1 cellular context compared by ENCODE assay signal in the genomic region with DNA sequence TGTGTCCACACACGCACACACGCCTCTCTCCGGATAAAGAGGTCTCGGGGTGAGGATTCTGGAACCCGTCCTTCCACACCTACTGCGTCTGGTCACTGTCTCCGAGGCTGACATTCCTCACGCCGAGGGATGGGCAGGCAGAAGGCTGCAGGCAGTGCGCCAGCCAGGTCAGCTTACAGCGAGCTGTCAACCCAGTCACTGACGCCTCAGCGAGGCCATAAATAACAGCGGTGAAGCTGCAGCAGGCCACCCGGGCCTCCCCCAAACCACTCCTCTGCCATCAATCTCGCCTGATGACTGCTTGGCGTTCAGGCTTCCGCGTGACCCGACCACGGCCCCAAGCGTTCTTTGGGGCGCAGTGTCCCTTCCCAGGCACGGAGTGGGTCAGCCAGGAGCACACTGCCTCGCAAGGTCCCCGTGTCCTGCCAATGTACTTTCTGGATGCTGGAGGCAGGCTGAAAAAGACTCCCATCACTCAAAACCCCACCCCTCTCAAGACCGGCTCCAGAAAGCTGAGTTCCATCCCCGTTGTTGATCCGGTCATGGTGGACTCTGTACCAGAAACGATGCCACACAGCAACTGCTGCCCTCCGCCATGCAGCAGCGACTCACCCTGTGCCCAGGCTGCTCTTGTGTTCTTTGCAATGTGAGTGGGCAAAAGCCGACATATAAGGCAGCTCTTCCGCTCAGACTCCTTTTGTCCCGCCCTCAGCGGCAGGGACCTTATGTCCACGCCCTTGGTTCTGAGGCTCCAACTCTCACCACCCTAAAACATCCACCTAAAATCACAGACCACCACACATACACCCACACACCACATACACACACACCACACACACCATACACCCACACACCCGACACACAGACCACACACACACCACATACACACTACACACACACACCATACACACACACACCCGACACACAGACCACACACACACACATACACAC.
A peak's percentile ranks its signal among the peaks of the same experiment; 100 is the strongest.
TF ChIP-seq lines count a peak whose summit lies in the region.

No MANE protein-coding gene starts in this region.

TF ChIP-seq in HEK293, 187 proteins besides CTCF, POLR2A, EP300 and RAD21 (continued from another document and continues in another):
- TF ChIP-seq, protein P1, sequence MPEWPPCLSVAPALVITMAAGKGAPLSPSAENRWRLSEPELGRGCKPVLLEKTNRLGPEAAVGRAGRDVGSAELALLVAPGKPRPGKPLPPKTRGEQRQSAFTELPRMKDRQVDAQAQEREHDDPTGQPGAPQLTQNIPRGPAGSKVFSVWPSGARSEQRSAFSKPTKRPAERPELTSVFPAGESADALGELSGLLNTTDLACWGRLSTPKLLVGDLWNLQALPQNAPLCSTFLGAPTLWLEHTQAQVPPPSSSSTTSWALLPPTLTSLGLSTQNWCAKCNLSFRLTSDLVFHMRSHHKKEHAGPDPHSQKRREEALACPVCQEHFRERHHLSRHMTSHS (tag by site-specific recombination; IDR thresholded peaks at IDR 0.05), result no peak
- no peak for TF ChIP-seq ZNF629 (tag by site-specific recombination; IDR thresholded peaks at IDR 0.05)
- TF ChIP-seq SP7 (tag by site-specific recombination; IDR thresholded peaks at IDR 0.05), result peak; percentile 38; the same call in 1 of the 2 replicates
- TF ChIP-seq ZNF341 (tag by site-specific recombination; IDR thresholded peaks at IDR 0.05; ENCODE audit: low read depth), result 0 out of 2 replicates have a peak, but pooled peaks have one; percentile 25
- TF ChIP-seq ZNF514 (tag by site-specific recombination; IDR thresholded peaks at IDR 0.05), result no peak
- TF ChIP-seq ZNF654 (tag by site-specific recombination; IDR thresholded peaks at IDR 0.05; ENCODE audit: low read depth), result no peak
- TF ChIP-seq ZNF335 (tag by site-specific recombination; conservative IDR thresholded peaks at IDR 0.05), result 0 out of 2 replicates have a peak, but pooled peaks have one; percentile 32
- no peak for TF ChIP-seq ZNF621 (tag by site-specific recombination; IDR thresholded peaks at IDR 0.05)
- TF ChIP-seq, protein P2, sequence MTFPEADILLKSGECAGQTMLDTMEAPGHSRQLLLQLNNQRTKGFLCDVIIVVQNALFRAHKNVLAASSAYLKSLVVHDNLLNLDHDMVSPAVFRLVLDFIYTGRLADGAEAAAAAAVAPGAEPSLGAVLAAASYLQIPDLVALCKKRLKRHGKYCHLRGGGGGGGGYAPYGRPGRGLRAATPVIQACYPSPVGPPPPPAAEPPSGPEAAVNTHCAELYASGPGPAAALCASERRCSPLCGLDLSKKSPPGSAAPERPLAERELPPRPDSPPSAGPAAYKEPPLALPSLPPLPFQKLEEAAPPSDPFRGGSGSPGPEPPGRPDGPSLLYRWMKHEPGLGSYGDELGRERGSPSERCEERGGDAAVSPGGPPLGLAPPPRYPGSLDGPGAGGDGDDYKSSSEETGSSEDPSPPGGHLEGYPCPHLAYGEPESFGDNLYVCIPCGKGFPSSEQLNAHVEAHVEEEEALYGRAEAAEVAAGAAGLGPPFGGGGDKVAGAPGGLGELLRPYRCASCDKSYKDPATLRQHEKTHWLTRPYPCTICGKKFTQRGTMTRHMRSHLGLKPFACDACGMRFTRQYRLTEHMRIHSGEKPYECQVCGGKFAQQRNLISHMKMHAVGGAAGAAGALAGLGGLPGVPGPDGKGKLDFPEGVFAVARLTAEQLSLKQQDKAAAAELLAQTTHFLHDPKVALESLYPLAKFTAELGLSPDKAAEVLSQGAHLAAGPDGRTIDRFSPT (tag by site-specific recombination; IDR thresholded peaks at IDR 0.05), result peak; percentile 38; the same call in 1 of the 2 replicates
- TF ChIP-seq ZBTB8A (tag by site-specific recombination; IDR thresholded peaks at IDR 0.05), result no peak
- no peak for TF ChIP-seq ZNF302 (tag by site-specific recombination; IDR thresholded peaks at IDR 0.05; ENCODE audit: low read depth)
- no peak for TF ChIP-seq ZNF23 (tag by site-specific recombination; IDR thresholded peaks at IDR 0.05; ENCODE audit: borderline replicate concordance)
- no peak for TF ChIP-seq KLF16 (tag by site-specific recombination; IDR thresholded peaks at IDR 0.05)
- peak; percentile 45; the same call in 1 of the 2 replicates for TF ChIP-seq SP2 (tag by site-specific recombination; IDR thresholded peaks at IDR 0.05)
- TF ChIP-seq ZFP3 (tag by site-specific recombination; IDR thresholded peaks at IDR 0.05; ENCODE audit: low read depth), result no peak
- TF ChIP-seq, protein P3, sequence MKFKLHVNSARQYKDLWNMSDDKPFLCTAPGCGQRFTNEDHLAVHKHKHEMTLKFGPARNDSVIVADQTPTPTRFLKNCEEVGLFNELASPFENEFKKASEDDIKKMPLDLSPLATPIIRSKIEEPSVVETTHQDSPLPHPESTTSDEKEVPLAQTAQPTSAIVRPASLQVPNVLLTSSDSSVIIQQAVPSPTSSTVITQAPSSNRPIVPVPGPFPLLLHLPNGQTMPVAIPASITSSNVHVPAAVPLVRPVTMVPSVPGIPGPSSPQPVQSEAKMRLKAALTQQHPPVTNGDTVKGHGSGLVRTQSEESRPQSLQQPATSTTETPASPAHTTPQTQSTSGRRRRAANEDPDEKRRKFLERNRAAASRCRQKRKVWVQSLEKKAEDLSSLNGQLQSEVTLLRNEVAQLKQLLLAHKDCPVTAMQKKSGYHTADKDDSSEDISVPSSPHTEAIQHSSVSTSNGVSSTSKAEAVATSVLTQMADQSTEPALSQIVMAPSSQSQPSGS (tag by site-specific recombination; IDR thresholded peaks at IDR 0.05; ENCODE audit: low read depth), result no peak
- TF ChIP-seq ZNF785 (tag by site-specific recombination; IDR thresholded peaks at IDR 0.05), result no peak
- TF ChIP-seq WT1 (tag by site-specific recombination; IDR thresholded peaks at IDR 0.05), result peak; percentile 33; the same call in 1 of the 2 replicates
- TF ChIP-seq ZNF157 (tag by site-specific recombination; IDR thresholded peaks at IDR 0.05), result no peak
- no peak for TF ChIP-seq ZSCAN16 (tag by site-specific recombination; IDR thresholded peaks at IDR 0.05)
- peak; percentile 76 for TF ChIP-seq ZFHX2 (tag by site-specific recombination; conservative IDR thresholded peaks at IDR 0.05)
- no peak for TF ChIP-seq ZBTB17 (tag by site-specific recombination; IDR thresholded peaks at IDR 0.05)
- TF ChIP-seq, protein P4, sequence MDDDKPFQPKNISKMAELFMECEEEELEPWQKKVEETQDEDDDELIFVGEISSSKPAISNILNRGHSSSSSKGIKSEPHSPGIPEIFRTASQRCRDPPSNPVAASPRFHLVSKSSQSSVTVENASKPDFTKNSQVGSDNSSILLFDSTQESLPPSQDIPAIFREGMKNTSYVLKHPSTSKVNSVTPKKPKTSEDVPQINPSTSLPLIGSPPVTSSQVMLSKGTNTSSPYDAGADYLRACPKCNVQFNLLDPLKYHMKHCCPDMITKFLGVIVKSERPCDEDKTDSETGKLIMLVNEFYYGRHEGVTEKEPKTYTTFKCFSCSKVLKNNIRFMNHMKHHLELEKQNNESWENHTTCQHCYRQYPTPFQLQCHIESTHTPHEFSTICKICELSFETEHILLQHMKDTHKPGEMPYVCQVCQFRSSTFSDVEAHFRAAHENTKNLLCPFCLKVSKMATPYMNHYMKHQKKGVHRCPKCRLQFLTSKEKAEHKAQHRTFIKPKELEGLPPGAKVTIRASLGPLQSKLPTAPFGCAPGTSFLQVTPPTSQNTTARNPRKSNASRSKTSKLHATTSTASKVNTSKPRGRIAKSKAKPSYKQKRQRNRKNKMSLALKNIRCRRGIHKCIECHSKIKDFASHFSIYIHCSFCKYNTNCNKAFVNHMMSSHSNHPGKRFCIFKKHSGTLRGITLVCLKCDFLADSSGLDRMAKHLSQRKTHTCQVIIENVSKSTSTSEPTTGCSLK (tag by site-specific recombination; IDR thresholded peaks at IDR 0.05), result no peak
- TF ChIP-seq, protein P5, sequence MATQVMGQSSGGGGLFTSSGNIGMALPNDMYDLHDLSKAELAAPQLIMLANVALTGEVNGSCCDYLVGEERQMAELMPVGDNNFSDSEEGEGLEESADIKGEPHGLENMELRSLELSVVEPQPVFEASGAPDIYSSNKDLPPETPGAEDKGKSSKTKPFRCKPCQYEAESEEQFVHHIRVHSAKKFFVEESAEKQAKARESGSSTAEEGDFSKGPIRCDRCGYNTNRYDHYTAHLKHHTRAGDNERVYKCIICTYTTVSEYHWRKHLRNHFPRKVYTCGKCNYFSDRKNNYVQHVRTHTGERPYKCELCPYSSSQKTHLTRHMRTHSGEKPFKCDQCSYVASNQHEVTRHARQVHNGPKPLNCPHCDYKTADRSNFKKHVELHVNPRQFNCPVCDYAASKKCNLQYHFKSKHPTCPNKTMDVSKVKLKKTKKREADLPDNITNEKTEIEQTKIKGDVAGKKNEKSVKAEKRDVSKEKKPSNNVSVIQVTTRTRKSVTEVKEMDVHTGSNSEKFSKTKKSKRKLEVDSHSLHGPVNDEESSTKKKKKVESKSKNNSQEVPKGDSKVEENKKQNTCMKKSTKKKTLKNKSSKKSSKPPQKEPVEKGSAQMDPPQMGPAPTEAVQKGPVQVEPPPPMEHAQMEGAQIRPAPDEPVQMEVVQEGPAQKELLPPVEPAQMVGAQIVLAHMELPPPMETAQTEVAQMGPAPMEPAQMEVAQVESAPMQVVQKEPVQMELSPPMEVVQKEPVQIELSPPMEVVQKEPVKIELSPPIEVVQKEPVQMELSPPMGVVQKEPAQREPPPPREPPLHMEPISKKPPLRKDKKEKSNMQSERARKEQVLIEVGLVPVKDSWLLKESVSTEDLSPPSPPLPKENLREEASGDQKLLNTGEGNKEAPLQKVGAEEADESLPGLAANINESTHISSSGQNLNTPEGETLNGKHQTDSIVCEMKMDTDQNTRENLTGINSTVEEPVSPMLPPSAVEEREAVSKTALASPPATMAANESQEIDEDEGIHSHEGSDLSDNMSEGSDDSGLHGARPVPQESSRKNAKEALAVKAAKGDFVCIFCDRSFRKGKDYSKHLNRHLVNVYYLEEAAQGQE (tag by site-specific recombination; IDR thresholded peaks at IDR 0.05), result no peak
- TF ChIP-seq ZNF48 (tag by site-specific recombination; IDR thresholded peaks at IDR 0.05), result no peak
- TF ChIP-seq ZNF184 (tag by site-specific recombination; IDR thresholded peaks at IDR 0.05), result no peak
- no peak for TF ChIP-seq ZNF561 (tag by site-specific recombination; IDR thresholded peaks at IDR 0.05; ENCODE audit: borderline replicate concordance)
- TF ChIP-seq MEIS1 (CRISPR knock-in tag; IDR thresholded peaks at IDR 0.05; ENCODE audit: borderline replicate concordance), result no peak
- TF ChIP-seq OSR2 (tag by site-specific recombination; IDR thresholded peaks at IDR 0.05), result no peak
- TF ChIP-seq ZBTB21 (tag by site-specific recombination; IDR thresholded peaks at IDR 0.05), result no peak
- TF ChIP-seq, protein P6, sequence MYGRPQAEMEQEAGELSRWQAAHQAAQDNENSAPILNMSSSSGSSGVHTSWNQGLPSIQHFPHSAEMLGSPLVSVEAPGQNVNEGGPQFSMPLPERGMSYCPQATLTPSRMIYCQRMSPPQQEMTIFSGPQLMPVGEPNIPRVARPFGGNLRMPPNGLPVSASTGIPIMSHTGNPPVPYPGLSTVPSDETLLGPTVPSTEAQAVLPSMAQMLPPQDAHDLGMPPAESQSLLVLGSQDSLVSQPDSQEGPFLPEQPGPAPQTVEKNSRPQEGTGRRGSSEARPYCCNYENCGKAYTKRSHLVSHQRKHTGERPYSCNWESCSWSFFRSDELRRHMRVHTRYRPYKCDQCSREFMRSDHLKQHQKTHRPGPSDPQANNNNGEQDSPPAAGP (tag by site-specific recombination; IDR thresholded peaks at IDR 0.05), result no peak
- TF ChIP-seq ZNF664 (tag by site-specific recombination; IDR thresholded peaks at IDR 0.05), result no peak
- TF ChIP-seq, protein P7, sequence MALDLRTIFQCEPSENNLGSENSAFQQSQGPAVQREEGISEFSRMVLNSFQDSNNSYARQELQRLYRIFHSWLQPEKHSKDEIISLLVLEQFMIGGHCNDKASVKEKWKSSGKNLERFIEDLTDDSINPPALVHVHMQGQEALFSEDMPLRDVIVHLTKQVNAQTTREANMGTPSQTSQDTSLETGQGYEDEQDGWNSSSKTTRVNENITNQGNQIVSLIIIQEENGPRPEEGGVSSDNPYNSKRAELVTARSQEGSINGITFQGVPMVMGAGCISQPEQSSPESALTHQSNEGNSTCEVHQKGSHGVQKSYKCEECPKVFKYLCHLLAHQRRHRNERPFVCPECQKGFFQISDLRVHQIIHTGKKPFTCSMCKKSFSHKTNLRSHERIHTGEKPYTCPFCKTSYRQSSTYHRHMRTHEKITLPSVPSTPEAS (tag by site-specific recombination; IDR thresholded peaks at IDR 0.05), result no peak
- no peak for TF ChIP-seq ZNF404 (tag by site-specific recombination; IDR thresholded peaks at IDR 0.05)
- TF ChIP-seq ZNF670 (tag by site-specific recombination; IDR thresholded peaks at IDR 0.05; ENCODE audit: low read depth), result no peak
- TF ChIP-seq HOXA7 (CRISPR knock-in tag; IDR thresholded peaks at IDR 0.05; ENCODE audit: borderline replicate concordance), result no peak
- TF ChIP-seq ZNF529 (tag by site-specific recombination; IDR thresholded peaks at IDR 0.05; ENCODE audit: insufficient replicate concordance), result no peak
- no peak for TF ChIP-seq SALL2 (tag by site-specific recombination; IDR thresholded peaks at IDR 0.05; ENCODE audit: borderline replicate concordance)
- no peak for TF ChIP-seq ZNF624 (tag by site-specific recombination; IDR thresholded peaks at IDR 0.05)
- TF ChIP-seq EGR2 (tag by site-specific recombination; IDR thresholded peaks at IDR 0.05; ENCODE audit: low read depth), result peak; percentile 66
- TF ChIP-seq, protein P8, sequence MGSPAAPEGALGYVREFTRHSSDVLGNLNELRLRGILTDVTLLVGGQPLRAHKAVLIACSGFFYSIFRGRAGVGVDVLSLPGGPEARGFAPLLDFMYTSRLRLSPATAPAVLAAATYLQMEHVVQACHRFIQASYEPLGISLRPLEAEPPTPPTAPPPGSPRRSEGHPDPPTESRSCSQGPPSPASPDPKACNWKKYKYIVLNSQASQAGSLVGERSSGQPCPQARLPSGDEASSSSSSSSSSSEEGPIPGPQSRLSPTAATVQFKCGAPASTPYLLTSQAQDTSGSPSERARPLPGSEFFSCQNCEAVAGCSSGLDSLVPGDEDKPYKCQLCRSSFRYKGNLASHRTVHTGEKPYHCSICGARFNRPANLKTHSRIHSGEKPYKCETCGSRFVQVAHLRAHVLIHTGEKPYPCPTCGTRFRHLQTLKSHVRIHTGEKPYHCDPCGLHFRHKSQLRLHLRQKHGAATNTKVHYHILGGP (tag by site-specific recombination; IDR thresholded peaks at IDR 0.05), result no peak
- no peak for TF ChIP-seq ZNF114 (tag by site-specific recombination; IDR thresholded peaks at IDR 0.05)
- TF ChIP-seq ZNF121 (tag by site-specific recombination; IDR thresholded peaks at IDR 0.05), result no peak
- TF ChIP-seq ZNF747 (tag by site-specific recombination; IDR thresholded peaks at IDR 0.05), result no peak
- TF ChIP-seq YY1 (tag by site-specific recombination; IDR thresholded peaks at IDR 0.05), result no peak
- no peak for TF ChIP-seq ZNF140 (tag by site-specific recombination; IDR thresholded peaks at IDR 0.05)
- TF ChIP-seq, protein P9, sequence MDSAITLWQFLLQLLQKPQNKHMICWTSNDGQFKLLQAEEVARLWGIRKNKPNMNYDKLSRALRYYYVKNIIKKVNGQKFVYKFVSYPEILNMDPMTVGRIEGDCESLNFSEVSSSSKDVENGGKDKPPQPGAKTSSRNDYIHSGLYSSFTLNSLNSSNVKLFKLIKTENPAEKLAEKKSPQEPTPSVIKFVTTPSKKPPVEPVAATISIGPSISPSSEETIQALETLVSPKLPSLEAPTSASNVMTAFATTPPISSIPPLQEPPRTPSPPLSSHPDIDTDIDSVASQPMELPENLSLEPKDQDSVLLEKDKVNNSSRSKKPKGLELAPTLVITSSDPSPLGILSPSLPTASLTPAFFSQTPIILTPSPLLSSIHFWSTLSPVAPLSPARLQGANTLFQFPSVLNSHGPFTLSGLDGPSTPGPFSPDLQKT (IDR thresholded peaks at IDR 0.05; ENCODE audit: borderline replicate concordance, low read depth, low read length), result peak; percentile 82
- TF ChIP-seq ZFP41 (tag by site-specific recombination; IDR thresholded peaks at IDR 0.05; ENCODE audit: borderline replicate concordance), result no peak
